21 cellular contexts compared by ENCODE assay signal in genomic region chr11:86016451-86016850, GRCh38. TPM values are rescaled to one million over a fixed set of nuclear protein-coding genes. Genes with fewer than 3 reads are reported as not detected.
DNase-seq lines count a peak whose midpoint lies in the region; ATAC-seq, FAIRE-seq and TF ChIP-seq lines count a peak whose summit lies in the region.
"Had no signal": no experiment of that assay in that cellular context is flagged by ENCODE, and none has a peak within 500 bp of the region (broad histone marks: within the 10 kb centered on the region; RNA-seq: fewer than 3 reads in every experiment).

No MANE protein-coding gene starts in this region.

- H3K27ac Mint-ChIP-seq in CD4-positive, alpha-beta memory T cell = peak overlapping the region in 6 of 7 donors; percentile 18 to 87 (median 54)
- peak overlapping the region; percentile 26 for H3K27ac Mint-ChIP-seq in activated naive CD8-positive, alpha-beta T cell treated with anti-CD3 and anti-CD28 coated beads, Interleukin-2, amount 50 U/mL, for 24 hours
- peak overlapping the region; percentile 1 for H3K27ac Mint-ChIP-seq in nephron progenitor cell

- no peak overlapping the region for H3K27ac ChIP-seq in CD4-positive, alpha-beta memory T cell (ENCODE audit: low read depth, low read length)
- H3K27ac ChIP-seq in foreskin keratinocyte = no peak overlapping the region
- no peak overlapping the region for H3K27ac ChIP-seq in RWPE1
- H3K27ac ChIP-seq: GM23248, thyroid gland had no signal

- FAIRE-seq in GM12892 (lab: Jason Lieb, UNC) = peak; percentile 70

- no peaks in the 10 kb centered on the region for H3K9me3 Mint-ChIP-seq in CD4-positive, alpha-beta memory T cell
- H3K9me3 Mint-ChIP-seq in activated naive CD8-positive, alpha-beta T cell treated with anti-CD3 and anti-CD28 coated beads, Interleukin-2, amount 50 U/mL, for 24 hours = no peaks in the 10 kb centered on the region
- H3K9me3 Mint-ChIP-seq in nephron progenitor cell = peaks cover 14% of the 10 kb centered on the region

- peaks cover 8% of the 10 kb centered on the region for H3K36me3 ChIP-seq in CD4-positive, alpha-beta memory T cell (ENCODE audit: insufficient read depth, low read length)

- CTCF ChIA-PET in CD4-positive, alpha-beta memory T cell (lab: Charles Lee; ENCODE audit: partially characterized antibody) = interaction anchor here (1.4 to 2.9 kb wide), 5 partner anchors 10 to 202 kb away, joined by 3 to 11 read pairs (median 7); no protein-coding TSS in a partner anchor
- CTCF ChIA-PET in RWPE1 (lab: Yijun Ruan, JAX) = interaction anchor here (0.7 to 1.4 kb wide), 3 partner anchors 25 to 987 kb away, joined by 3 to 7 read pairs (median 4); no protein-coding TSS in a partner anchor

- H3K27me3 Mint-ChIP-seq in CD4-positive, alpha-beta memory T cell = no peaks in the 10 kb centered on the region
- H3K27me3 Mint-ChIP-seq in activated naive CD8-positive, alpha-beta T cell treated with anti-CD3 and anti-CD28 coated beads, Interleukin-2, amount 50 U/mL, for 24 hours = no peaks in the 10 kb centered on the region
- H3K27me3 Mint-ChIP-seq in nephron progenitor cell (ENCODE audit: low read depth, poor library complexity) = no peaks in the 10 kb centered on the region

- intact Hi-C loops in CD4-positive, alpha-beta memory T cell (cut with micrococcal nuclease) = no loop called here

- no peaks in the 10 kb centered on the region for H3K9me3 ChIP-seq in CD4-positive, alpha-beta memory T cell (ENCODE audit: control insufficient read depth in 1 of 2, low read length in 2 of 2)
- H3K9me3 ChIP-seq: thyroid gland had no signal

- H3K4me3 ChIP-seq in CD4-positive, alpha-beta memory T cell (ENCODE audit: low read length in 2 of 2) = no peak overlapping the region
- H3K4me3 ChIP-seq: GM23248, thyroid gland had no signal

- no peak for TF ChIP-seq CTCF in nephron progenitor cell (IDR thresholded peaks at IDR 0.05)
- TF ChIP-seq CTCF in foreskin keratinocyte (conservative IDR thresholded peaks at IDR 0.05) = no peak
- no peak for TF ChIP-seq CTCF in RWPE1 (conservative IDR thresholded peaks at IDR 0.05; ENCODE audit: low read depth)

- no peak for TF ChIP-seq POLR2A in GM12892 (IDR thresholded peaks at IDR 0.05; ENCODE audit: low read depth, low read length)

- H3K36me3 Mint-ChIP-seq in CD4-positive, alpha-beta memory T cell = peaks cover 32 to 53% of the 10 kb centered on the region in 2 donors
- H3K36me3 Mint-ChIP-seq in activated naive CD8-positive, alpha-beta T cell treated with anti-CD3 and anti-CD28 coated beads, Interleukin-2, amount 50 U/mL, for 24 hours (ENCODE audit: low read depth) = peaks cover 51% of the 10 kb centered on the region
- peaks cover 48% of the 10 kb centered on the region for H3K36me3 Mint-ChIP-seq in nephron progenitor cell (ENCODE audit: low read depth)

- POLR2A ChIA-PET in CD4-positive, alpha-beta memory T cell (lab: Charles Lee; ENCODE audit: partially characterized antibody) = interaction anchor here (0.8 kb wide), 1 partner anchor 179 kb away, joined by 3 read pairs; no protein-coding TSS in a partner anchor
- POLR2A ChIA-PET in RWPE1 (lab: Yijun Ruan, JAX; ENCODE audit: low non-redundant PET) = no interaction called here

- H3K4me1 Mint-ChIP-seq in CD4-positive, alpha-beta memory T cell = peaks cover 11 to 36% (median 27%) of the 10 kb centered on the region in 4 donors
- peaks cover 29% of the 10 kb centered on the region for H3K4me1 Mint-ChIP-seq in activated naive CD8-positive, alpha-beta T cell treated with anti-CD3 and anti-CD28 coated beads, Interleukin-2, amount 50 U/mL, for 24 hours
- H3K4me1 Mint-ChIP-seq in nephron progenitor cell = no peaks in the 10 kb centered on the region

- H3K4me3 Mint-ChIP-seq in CD4-positive, alpha-beta memory T cell = no peak overlapping the region
- no peak overlapping the region for H3K4me3 Mint-ChIP-seq in activated naive CD8-positive, alpha-beta T cell treated with anti-CD3 and anti-CD28 coated beads, Interleukin-2, amount 50 U/mL, for 24 hours
- H3K4me3 Mint-ChIP-seq in nephron progenitor cell = no peak overlapping the region

- H3K4me1 ChIP-seq in CD4-positive, alpha-beta memory T cell (ENCODE audit: insufficient read depth, low read length) = peaks cover 6% of the 10 kb centered on the region
- no peaks in the 10 kb centered on the region for H3K4me1 ChIP-seq in foreskin keratinocyte

- H3K27me3 ChIP-seq in CD4-positive, alpha-beta memory T cell (ENCODE audit: insufficient read depth, low read length) = no peaks in the 10 kb centered on the region
- H3K27me3 ChIP-seq in foreskin keratinocyte = no peaks in the 10 kb centered on the region
- H3K27me3 ChIP-seq: thyroid gland had no signal

- no peak for DNase-seq in CD4-positive, alpha-beta memory T cell
- DNase-seq in GM12892 (ENCODE audit: insufficient read length) (no peak), nephron progenitor cell (no peak), foreskin keratinocyte (no peak), RWPE1 (ENCODE audit: low spot score) (no peak), NCI-H510A treated with DMSO at 0.1 percent for 48 hours (lab: John Stamatoyannopoulos, UW) (no peak)
- DNase-seq in activated naive CD8-positive, alpha-beta T cell treated with anti-CD3 and anti-CD28 coated beads, Interleukin-2, amount 50 U/mL, for 24 hours = no peak
- DNase-seq: activated CD8-positive, alpha-beta memory T cell treated with anti-CD3 and anti-CD28 coated beads, Interleukin-2, amount 50 U/mL, for 4 hours; activated naive CD4-positive, alpha-beta T cell treated with Interleukin-2 at 50 U/mL for 16 hours; effector memory CD4-positive, alpha-beta T cell; GM23248; Kasumi-1; left colon; NCI-H1092 treated with DMSO at 0.1 percent for 48 hours; NCI-H748 treated with DMSO at 0.1 percent for 48 hours; nucleus accumbens; OCI-M1; right cardiac atrium; SIG-M5; stimulated activated CD4-positive, alpha-beta T cell treated with anti-CD3 and anti-CD28 coated beads, Interleukin-15, amount 100 ng/mL, for 24 hours; thyroid gland had no signal

- no peak for ATAC-seq in activated naive CD8-positive, alpha-beta T cell treated with anti-CD3 and anti-CD28 coated beads, Interleukin-2, amount 50 U/mL, for 24 hours
- no peak for ATAC-seq in foreskin keratinocyte
- ATAC-seq: left colon, right cardiac atrium had no signal

RNA-seq across cellular contexts. Expression of gene PICALM, which starts 52.4 kb away (rescaled TPM):
- 100 to 1,000 TPM; 127 to 138 TPM for total RNA-seq in CD4-positive, alpha-beta memory T cell
- 10 to 100 TPM; 15.3 to 26.3 TPM for polyA plus RNA-seq in CD4-positive, alpha-beta memory T cell
- polyA plus RNA-seq in GM12892 (2012; ENCODE audit: missing spikeins) = 31.8 TPM
- 193 and 213 TPM in 2 replicates for total RNA-seq in foreskin keratinocyte
- 60.7 and 63.3 TPM in 2 replicates for polyA plus RNA-seq in foreskin keratinocyte

Comparison
In these comparisons a context has a peak if more than half of its experiments do, and no peak if none do; other contexts are left out.
1. H3K27ac Mint-ChIP-seq: peak in every context shown above with its lines; median percentile 54 in CD4-positive, alpha-beta memory T cell; 26 in activated naive CD8-positive, alpha-beta T cell treated with anti-CD3 and anti-CD28 coated beads, Interleukin-2, amount 50 U/mL, for 24 hours; 1 in nephron progenitor cell.